18 cellular contexts compared by ENCODE assay signal in the genomic region with DNA sequence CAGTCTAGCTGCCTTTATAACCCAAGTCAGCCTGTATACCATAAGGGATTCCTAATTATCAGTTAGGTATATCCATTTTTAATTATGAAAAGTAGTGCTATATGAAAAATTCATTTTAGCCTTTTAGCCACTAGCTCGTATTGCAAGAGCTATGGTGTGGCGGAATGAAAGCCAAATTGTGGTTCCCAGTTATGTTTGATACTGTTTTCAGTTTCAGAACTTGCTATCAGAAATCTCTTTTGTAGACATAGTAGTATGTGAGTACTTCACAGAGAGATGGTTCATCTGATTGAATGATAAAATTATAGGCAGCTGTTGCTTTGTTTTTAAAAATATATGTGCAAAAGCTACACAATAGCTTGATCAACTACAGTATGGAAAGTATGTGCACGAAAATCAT.
A peak's percentile ranks its signal among the peaks of the same experiment; 100 is the strongest.
DNase-seq lines count a peak whose midpoint lies in the region; ATAC-seq and TF ChIP-seq lines count a peak whose summit lies in the region.
"Had no signal": no experiment of that assay in that cellular context is flagged by ENCODE, and none has a peak within 500 bp of the region (broad histone marks: within the 10 kb centered on the region; RNA-seq: fewer than 3 reads in every experiment).

No MANE protein-coding gene starts in this region.

- DNase-seq in GM13976 (ENCODE audit: low spot score) (peak; percentile 39), MM.1S (peak; percentile 60), NCI-H748 treated with DMSO at 0.1 percent for 48 hours (lab: John Stamatoyannopoulos, UW) (no peak), foreskin keratinocyte (no peak), NCI-H226 (no peak)
- DNase-seq: activated CD8-positive, alpha-beta memory T cell treated with anti-CD3 and anti-CD28 coated beads, Interleukin-2, amount 50 U/mL, for 48 hours; AML-193; DMS 273 treated with DMSO at 0.1 percent for 48 hours; NCI-H1694 treated with DMSO at 0.1 percent for 48 hours; NCI-H524 treated with DMSO at 0.1 percent for 48 hours; Peyer's patch; small intestine; stimulated activated naive CD4-positive, alpha-beta T cell treated with Interleukin-2 at 50 U/mL for 16 hours had no signal

- TF ChIP-seq CTCF in GM13976 (IDR thresholded peaks at IDR 0.05; ENCODE audit: borderline replicate concordance, control extremely low read depth, extremely low read depth, insufficient read depth, missing control alignments) (no peak), MM.1S (IDR thresholded peaks at IDR 0.05; ENCODE audit: low read length) (no peak), foreskin keratinocyte (conservative IDR thresholded peaks at IDR 0.05) (no peak)

- H3K9ac ChIP-seq in MM.1S (ENCODE audit: low read length) = no peak overlapping the region
- H3K9ac ChIP-seq: parathyroid adenoma had no signal

- no peaks in the 10 kb centered on the region for H3F3A ChIP-seq in MM.1S (ENCODE audit: insufficient read depth, low read length)

- H3K27me3 ChIP-seq in MM.1S (replicated peaks; ENCODE audit: insufficient read depth, low read length) (no peaks in the 10 kb centered on the region), foreskin keratinocyte (no peaks in the 10 kb centered on the region)
- H3K27me3 ChIP-seq: Peyer's patch had no signal

- in situ Hi-C loops in GM13976 (cut with MboI; ENCODE audit: low sequenced_read_pairs, unreplicated experiment) = no loop called here

- no peaks in the 10 kb centered on the region for H3K79me2 ChIP-seq in MM.1S (ENCODE audit: low read length)
- H3K79me2 ChIP-seq: parathyroid adenoma had no signal

- H3K9me3 ChIP-seq in MM.1S (replicated peaks; ENCODE audit: insufficient read depth, low read length) = no peaks in the 10 kb centered on the region
- H3K9me3 ChIP-seq: Peyer's patch had no signal

- no peaks in the 10 kb centered on the region for H3K9me2 ChIP-seq in MM.1S (replicated peaks; ENCODE audit: insufficient read depth, low read length)

- H4K20me1 ChIP-seq in MM.1S (ENCODE audit: insufficient read depth, low read length) = no peaks in the 10 kb centered on the region

- H3K4me3 ChIP-seq in MM.1S (ENCODE audit: low read length) = no peak overlapping the region
- H3K4me3 ChIP-seq: Peyer's patch had no signal

- H3K4me2 ChIP-seq in MM.1S (ENCODE audit: low read depth, low read length) = no peak overlapping the region; the same call in 1 of the 2 replicates

- H2AFZ ChIP-seq in MM.1S (ENCODE audit: low read length) = no peak overlapping the region
- H2AFZ ChIP-seq: parathyroid adenoma had no signal

- no peak overlapping the region for H3K27ac ChIP-seq in MM.1S (ENCODE audit: low read length)
- H3K27ac ChIP-seq in foreskin keratinocyte = no peak overlapping the region
- H3K27ac ChIP-seq: parathyroid adenoma, Peyer's patch, VCaP had no signal

- no peaks in the 10 kb centered on the region for H3K36me3 ChIP-seq in MM.1S (replicated peaks; ENCODE audit: insufficient read depth, low read length)
- H3K36me3 ChIP-seq: Peyer's patch had no signal

- H3K4me1 ChIP-seq in MM.1S (ENCODE audit: low read length) (peaks cover 7% of the 10 kb centered on the region; the same call in 1 of the 2 replicates), foreskin keratinocyte (no peaks in the 10 kb centered on the region)
- H3K4me1 ChIP-seq: parathyroid adenoma, Peyer's patch had no signal

- ATAC-seq in GM18909 (IDR thresholded peaks at IDR 0.05; ENCODE audit: poor library complexity, unreplicated experiment) (peak; percentile 84), HG02852 (IDR thresholded peaks at IDR 0.05; ENCODE audit: unreplicated experiment) (peak; percentile 95), GM21825 (IDR thresholded peaks at IDR 0.05; ENCODE audit: unreplicated experiment) (no peak), foreskin keratinocyte (no peak)

Comparison
In these comparisons a context has a peak if more than half of its experiments do, and no peak if none do; other contexts are left out.
1. DNase-seq: peak in GM13976 (single experiment) and MM.1S (single experiment); none in NCI-H748 treated with DMSO at 0.1 percent for 48 hours (single experiment), foreskin keratinocyte (0 of 2) and NCI-H226 (single experiment).
2. ATAC-seq: peak in GM18909 (single experiment) and HG02852 (single experiment); none in GM21825 (single experiment) and foreskin keratinocyte (single experiment).